Comparison of ENCODE assay signal across 16 cellular contexts in genomic region chr15:68822818-68823217, GRCh38. TPM values are rescaled to one million over a fixed set of nuclear protein-coding genes. Genes with fewer than 3 reads are reported as not detected.
DNase-seq lines count a peak whose midpoint lies in the region; ATAC-seq and TF ChIP-seq lines count a peak whose summit lies in the region.
"Had no signal": no experiment of that assay in that cellular context is flagged by ENCODE, and none has a peak within 500 bp of the region (broad histone marks: within the 10 kb centered on the region; RNA-seq: fewer than 3 reads in every experiment).

No MANE protein-coding gene starts in this region.

- no peak overlapping the region for H3K27ac ChIP-seq in CD4-positive, alpha-beta T cell (ENCODE audit: low read depth, low read length)
- H3K27ac ChIP-seq in HL-60 (replicated peaks) = peak overlapping the region; percentile 100; the same call in 1 of the 2 replicates
- H3K27ac ChIP-seq in SK-N-MC = peak overlapping the region; percentile 72; the same call in 1 of the 2 replicates
- H3K27ac ChIP-seq in lower lobe of right lung = no peak overlapping the region
- H3K27ac ChIP-seq: C4-2B, SJSA1, thoracic aorta had no signal

- POLR2A ChIA-PET in CD4-positive, alpha-beta T cell (lab: Charles Lee) = interaction anchor here (1.3 kb wide), 1 partner anchor 11 kb away, joined by 3 read pairs; no protein-coding TSS in a partner anchor

- no peak for DNase-seq in CD4-positive, alpha-beta T cell
- no peak for DNase-seq in HL-60 (ENCODE audit: low read depth in 1 of 2, low spot score in 1 of 2)
- no peak for DNase-seq in SK-N-MC (ENCODE audit: low read depth, low spot score)
- no peak for DNase-seq in natural killer cell
- DNase-seq in activated CD4-positive, CD25-positive, alpha-beta regulatory T cell treated with anti-CD3 and anti-CD28 coated beads, Interleukin-2, amount 50 U/mL, for 72 hours = no peak
- DNase-seq in globus pallidus (ENCODE audit: low spot score) = no peak
- no peak for DNase-seq in lower lobe of right lung
- DNase-seq in NOMO-1 (lab: John Stamatoyannopoulos, UW; ENCODE audit: unreplicated experiment in 2 of 2) = no peak
- DNase-seq: activated naive CD4-positive, alpha-beta T cell treated with anti-CD3 and anti-CD28 coated beads, Interleukin-2, amount 10 ng/mL, durations not matched to agents 7 days and 5 days; effector memory CD8-positive, alpha-beta T cell; mesendoderm; NCI-H2171 treated with DMSO at 0.1 percent for 48 hours; posterior cingulate gyrus had no signal

- no peaks in the 10 kb centered on the region for H3K9me3 Mint-ChIP-seq in CD4-positive, alpha-beta T cell
- no peaks in the 10 kb centered on the region for H3K9me3 Mint-ChIP-seq in natural killer cell
- H3K9me3 Mint-ChIP-seq: activated naive CD4-positive, alpha-beta T cell treated with anti-CD3 and anti-CD28 coated beads, Interleukin-2, amount 10 ng/mL, durations not matched to agents 7 days and 5 days; effector memory CD8-positive, alpha-beta T cell had no signal

- intact Hi-C loops in CD4-positive, alpha-beta T cell (cut with DNase I, micrococcal nuclease) = loop anchor here in 1 of 2 experiments (5.0 kb wide), 1 partner anchor 54 kb away; no protein-coding TSS in a partner anchor
- intact Hi-C loops in natural killer cell (cut with micrococcal nuclease) (no loop called here), lower lobe of right lung (cut with DNase I) (no loop called here)

- CTCF ChIA-PET in CD4-positive, alpha-beta T cell (lab: Charles Lee) = no interaction called here

- no peaks in the 10 kb centered on the region for H3K27me3 ChIP-seq in CD4-positive, alpha-beta T cell (ENCODE audit: control insufficient read depth, insufficient read depth, low read length)
- H3K27me3 ChIP-seq in HL-60 (ENCODE audit: insufficient read depth, poor library complexity, severe bottlenecking) = no peaks in the 10 kb centered on the region
- H3K27me3 ChIP-seq in lower lobe of right lung (ENCODE audit: low read depth) = no peaks in the 10 kb centered on the region
- H3K27me3 ChIP-seq: SJSA1 had no signal

- peak overlapping the region; percentile 74 for H3K4me3 Mint-ChIP-seq in CD4-positive, alpha-beta T cell
- peak overlapping the region; percentile 22 for H3K4me3 Mint-ChIP-seq in natural killer cell

- H3K27me3 Mint-ChIP-seq in CD4-positive, alpha-beta T cell = no peaks in the 10 kb centered on the region
- no peaks in the 10 kb centered on the region for H3K27me3 Mint-ChIP-seq in natural killer cell (ENCODE audit: low read depth in 2 of 2)
- H3K27me3 Mint-ChIP-seq: effector memory CD8-positive, alpha-beta T cell had no signal

- no peak for ATAC-seq in CD4-positive, alpha-beta T cell (ENCODE audit: poor library complexity)
- ATAC-seq in natural killer cell (no peak), lower lobe of right lung (no peak)
- ATAC-seq: effector memory CD8-positive, alpha-beta T cell had no signal

- no peaks in the 10 kb centered on the region for H3K9me3 ChIP-seq in CD4-positive, alpha-beta T cell (ENCODE audit: control insufficient read depth, low read length)
- H3K9me3 ChIP-seq in SK-N-MC (ENCODE audit: low read depth, low read length) (no peaks in the 10 kb centered on the region), lower lobe of right lung (no peaks in the 10 kb centered on the region)
- H3K9me3 ChIP-seq: SJSA1, thoracic aorta had no signal

- H3K36me3 ChIP-seq in SK-N-MC (ENCODE audit: insufficient read depth, low read length) (peaks cover 3% of the 10 kb centered on the region; the same call in 1 of the 2 replicates), lower lobe of right lung (no peaks in the 10 kb centered on the region)
- H3K36me3 ChIP-seq: thoracic aorta had no signal

- peaks cover 14% of the 10 kb centered on the region for H3K4me1 ChIP-seq in lower lobe of right lung
- H3K4me1 ChIP-seq: SJSA1 had no signal

- peak overlapping the region; percentile 98 for H3K9ac ChIP-seq in SK-N-MC (ENCODE audit: insufficient read length)

- peaks cover 22% of the 10 kb centered on the region for H3K36me3 Mint-ChIP-seq in CD4-positive, alpha-beta T cell (ENCODE audit: low read depth)
- no peaks in the 10 kb centered on the region for H3K36me3 Mint-ChIP-seq in natural killer cell

- no peak for TF ChIP-seq CTCF in CD4-positive, alpha-beta T cell (IDR thresholded peaks at IDR 0.05)
- TF ChIP-seq CTCF in HL-60 (IDR thresholded peaks at IDR 0.05; ENCODE audit: insufficient read depth, low read length) = no peak
- no peak for TF ChIP-seq CTCF in natural killer cell (IDR thresholded peaks at IDR 0.05)
- no peak for TF ChIP-seq CTCF in lower lobe of right lung (IDR thresholded peaks at IDR 0.05)

- H3K4me1 Mint-ChIP-seq in CD4-positive, alpha-beta T cell (ENCODE audit: low read depth) = peaks cover 17% of the 10 kb centered on the region
- H3K4me1 Mint-ChIP-seq in natural killer cell = peaks cover 21 to 23% of the 10 kb centered on the region in 2 donors

- no peak overlapping the region for H3K27ac Mint-ChIP-seq in CD4-positive, alpha-beta T cell
- H3K27ac Mint-ChIP-seq in natural killer cell = peak overlapping the region in 1 of 2 donors; percentile 52

- H3K4me3 ChIP-seq in HL-60 (replicated peaks; ENCODE audit: insufficient read depth, low read length) (no peak overlapping the region), SK-N-MC (peak overlapping the region; percentile 99), lower lobe of right lung (no peak overlapping the region)

RNA-seq across cellular contexts. Expression of gene ANP32A, which starts 2.1 kb away (rescaled TPM):
- 10 to 100 TPM; 55.1 to 57.3 TPM for total RNA-seq in CD4-positive, alpha-beta T cell
- total RNA-seq in natural killer cell (100 to 1,000 TPM; 133 to 150 (median 148) TPM), lower lobe of right lung (129 TPM)

Comparison
In these comparisons a context has a peak if more than half of its experiments do, and no peak if none do; other contexts are left out.
1. H3K27ac ChIP-seq: peak in HL-60 (single experiment) and SK-N-MC (single experiment); none in CD4-positive, alpha-beta T cell (single experiment) and lower lobe of right lung (single experiment).